Comparison of ENCODE assay signal across 1 cellular context in the genomic region with DNA sequence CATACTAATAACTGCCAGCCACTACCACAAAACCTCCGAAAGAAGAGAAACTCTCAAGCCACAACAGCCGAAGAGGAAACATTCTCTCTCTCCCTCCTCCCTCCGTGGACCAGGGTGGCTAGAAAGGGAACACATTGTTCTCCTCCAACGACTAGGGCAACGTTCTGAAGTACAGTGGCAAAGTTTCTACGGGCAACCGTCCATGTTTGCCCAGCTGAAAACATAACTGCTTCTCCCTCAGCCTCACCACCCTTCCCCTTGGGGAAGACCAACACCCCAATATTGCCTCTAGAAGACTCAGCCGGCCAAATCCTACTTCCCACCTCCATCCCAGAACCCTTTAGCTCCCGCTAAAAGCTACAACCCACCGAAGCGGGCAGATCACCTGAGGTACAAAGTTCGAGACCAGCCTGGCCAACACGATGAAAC.
TF ChIP-seq lines count a peak whose summit lies in the region.

No MANE protein-coding gene starts in this region.

TF ChIP-seq in HepG2, 621 proteins besides CTCF, POLR2A, EP300 and RAD21:
- no peak for TF ChIP-seq ZNF749 (CRISPR knock-in tag; IDR thresholded peaks at IDR 0.05; ENCODE audit: borderline replicate concordance)
- 0 out of 2 replicates have a peak, but pooled peaks have one; percentile 17 for TF ChIP-seq KDM2A (CRISPR knock-in tag; IDR thresholded peaks at IDR 0.05; ENCODE audit: borderline replicate concordance, low read depth)
- TF ChIP-seq ZNF235 (CRISPR knock-in tag; IDR thresholded peaks at IDR 0.05; ENCODE audit: borderline replicate concordance), result no peak
- TF ChIP-seq, protein P1, sequence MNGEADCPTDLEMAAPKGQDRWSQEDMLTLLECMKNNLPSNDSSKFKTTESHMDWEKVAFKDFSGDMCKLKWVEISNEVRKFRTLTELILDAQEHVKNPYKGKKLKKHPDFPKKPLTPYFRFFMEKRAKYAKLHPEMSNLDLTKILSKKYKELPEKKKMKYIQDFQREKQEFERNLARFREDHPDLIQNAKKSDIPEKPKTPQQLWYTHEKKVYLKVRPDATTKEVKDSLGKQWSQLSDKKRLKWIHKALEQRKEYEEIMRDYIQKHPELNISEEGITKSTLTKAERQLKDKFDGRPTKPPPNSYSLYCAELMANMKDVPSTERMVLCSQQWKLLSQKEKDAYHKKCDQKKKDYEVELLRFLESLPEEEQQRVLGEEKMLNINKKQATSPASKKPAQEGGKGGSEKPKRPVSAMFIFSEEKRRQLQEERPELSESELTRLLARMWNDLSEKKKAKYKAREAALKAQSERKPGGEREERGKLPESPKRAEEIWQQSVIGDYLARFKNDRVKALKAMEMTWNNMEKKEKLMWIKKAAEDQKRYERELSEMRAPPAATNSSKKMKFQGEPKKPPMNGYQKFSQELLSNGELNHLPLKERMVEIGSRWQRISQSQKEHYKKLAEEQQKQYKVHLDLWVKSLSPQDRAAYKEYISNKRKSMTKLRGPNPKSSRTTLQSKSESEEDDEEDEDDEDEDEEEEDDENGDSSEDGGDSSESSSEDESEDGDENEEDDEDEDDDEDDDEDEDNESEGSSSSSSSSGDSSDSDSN (CRISPR knock-in tag; IDR thresholded peaks at IDR 0.05), result peak; percentile 50
- TF ChIP-seq, protein P2, sequence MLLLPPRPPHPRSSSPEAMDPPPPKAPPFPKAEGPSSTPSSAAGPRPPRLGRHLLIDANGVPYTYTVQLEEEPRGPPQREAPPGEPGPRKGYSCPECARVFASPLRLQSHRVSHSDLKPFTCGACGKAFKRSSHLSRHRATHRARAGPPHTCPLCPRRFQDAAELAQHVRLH (CRISPR knock-in tag; IDR thresholded peaks at IDR 0.05; ENCODE audit: borderline replicate concordance, low read depth), result no peak
- peak; percentile 19; the same call in 1 of the 2 replicates for TF ChIP-seq MLLT10 (CRISPR knock-in tag; IDR thresholded peaks at IDR 0.05)
- 0 out of 2 replicates have a peak, but pooled peaks have one; percentile 16 for TF ChIP-seq IRF2 (CRISPR knock-in tag; IDR thresholded peaks at IDR 0.05)
- TF ChIP-seq, protein P3, sequence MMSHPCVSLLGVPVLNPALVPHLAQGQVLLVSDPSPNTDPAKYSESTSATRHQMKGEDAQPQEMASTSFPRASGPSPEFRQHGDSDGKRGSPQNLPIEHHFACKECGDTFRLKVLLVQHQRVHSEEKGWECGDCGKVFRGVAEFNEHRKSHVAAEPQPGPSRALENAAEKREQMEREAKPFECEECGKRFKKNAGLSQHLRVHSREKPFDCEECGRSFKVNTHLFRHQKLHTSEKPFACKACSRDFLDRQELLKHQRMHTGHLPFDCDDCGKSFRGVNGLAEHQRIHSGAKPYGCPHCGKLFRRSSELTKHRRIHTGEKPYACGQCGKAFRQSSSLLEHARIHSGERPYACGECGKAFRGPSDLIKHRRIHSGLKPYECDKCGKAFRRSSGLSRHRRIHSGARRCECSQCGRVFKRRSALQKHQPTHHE (CRISPR knock-in tag; IDR thresholded peaks at IDR 0.05; ENCODE audit: borderline replicate concordance), result no peak
- TF ChIP-seq FOXP1 (IDR thresholded peaks at IDR 0.05), result no peak
- TF ChIP-seq FOXP1 (CRISPR knock-in tag; IDR thresholded peaks at IDR 0.05), result no peak
- TF ChIP-seq SAP130 (CRISPR knock-in tag; IDR thresholded peaks at IDR 0.05; ENCODE audit: low read depth), result peak; percentile 35; the same call in 1 of the 2 replicates
- peak; percentile 48; the same call in 1 of the 2 replicates for TF ChIP-seq SIN3A (IDR thresholded peaks at IDR 0.05; ENCODE audit: borderline replicate concordance, low read depth, low read length)
- no peak for TF ChIP-seq BORCS8-MEF2B (CRISPR knock-in tag; IDR thresholded peaks at IDR 0.05)
- peak; percentile 19 for TF ChIP-seq XRCC5 (optimal IDR thresholded peaks at IDR 0.05; ENCODE audit: low read length)
- no peak for TF ChIP-seq ZIK1 (CRISPR knock-in tag; IDR thresholded peaks at IDR 0.05; ENCODE audit: borderline replicate concordance, low read depth)
- TF ChIP-seq FOXA1 (IDR thresholded peaks at IDR 0.05), result no peak
- 0 out of 2 replicates have a peak, but pooled peaks have one; percentile 48 for TF ChIP-seq FOXA1 (CRISPR knock-in tag; IDR thresholded peaks at IDR 0.05)
- TF ChIP-seq, protein P4, sequence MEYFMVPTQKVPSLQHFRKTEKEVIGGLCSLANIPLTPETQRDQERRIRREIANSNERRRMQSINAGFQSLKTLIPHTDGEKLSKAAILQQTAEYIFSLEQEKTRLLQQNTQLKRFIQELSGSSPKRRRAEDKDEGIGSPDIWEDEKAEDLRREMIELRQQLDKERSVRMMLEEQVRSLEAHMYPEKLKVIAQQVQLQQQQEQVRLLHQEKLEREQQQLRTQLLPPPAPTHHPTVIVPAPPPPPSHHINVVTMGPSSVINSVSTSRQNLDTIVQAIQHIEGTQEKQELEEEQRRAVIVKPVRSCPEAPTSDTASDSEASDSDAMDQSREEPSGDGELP (IDR thresholded peaks at IDR 0.05; ENCODE audit: borderline replicate concordance, low read depth), result peak; percentile 57; the same call in 1 of the 2 replicates
- TF ChIP-seq KAT7 (CRISPR knock-in tag; IDR thresholded peaks at IDR 0.05; ENCODE audit: borderline replicate concordance), result 0 out of 2 replicates have a peak, but pooled peaks have one; percentile 29
- TF ChIP-seq, protein P5, sequence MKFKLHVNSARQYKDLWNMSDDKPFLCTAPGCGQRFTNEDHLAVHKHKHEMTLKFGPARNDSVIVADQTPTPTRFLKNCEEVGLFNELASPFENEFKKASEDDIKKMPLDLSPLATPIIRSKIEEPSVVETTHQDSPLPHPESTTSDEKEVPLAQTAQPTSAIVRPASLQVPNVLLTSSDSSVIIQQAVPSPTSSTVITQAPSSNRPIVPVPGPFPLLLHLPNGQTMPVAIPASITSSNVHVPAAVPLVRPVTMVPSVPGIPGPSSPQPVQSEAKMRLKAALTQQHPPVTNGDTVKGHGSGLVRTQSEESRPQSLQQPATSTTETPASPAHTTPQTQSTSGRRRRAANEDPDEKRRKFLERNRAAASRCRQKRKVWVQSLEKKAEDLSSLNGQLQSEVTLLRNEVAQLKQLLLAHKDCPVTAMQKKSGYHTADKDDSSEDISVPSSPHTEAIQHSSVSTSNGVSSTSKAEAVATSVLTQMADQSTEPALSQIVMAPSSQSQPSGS (CRISPR knock-in tag; IDR thresholded peaks at IDR 0.05), result no peak
- TF ChIP-seq ZNF263 (CRISPR knock-in tag; IDR thresholded peaks at IDR 0.05), result peak; percentile 53
- TF ChIP-seq HDAC2 (CRISPR knock-in tag; IDR thresholded peaks at IDR 0.05), result 0 out of 2 replicates have a peak, but pooled peaks have one; percentile 20
- TF ChIP-seq, protein P6, sequence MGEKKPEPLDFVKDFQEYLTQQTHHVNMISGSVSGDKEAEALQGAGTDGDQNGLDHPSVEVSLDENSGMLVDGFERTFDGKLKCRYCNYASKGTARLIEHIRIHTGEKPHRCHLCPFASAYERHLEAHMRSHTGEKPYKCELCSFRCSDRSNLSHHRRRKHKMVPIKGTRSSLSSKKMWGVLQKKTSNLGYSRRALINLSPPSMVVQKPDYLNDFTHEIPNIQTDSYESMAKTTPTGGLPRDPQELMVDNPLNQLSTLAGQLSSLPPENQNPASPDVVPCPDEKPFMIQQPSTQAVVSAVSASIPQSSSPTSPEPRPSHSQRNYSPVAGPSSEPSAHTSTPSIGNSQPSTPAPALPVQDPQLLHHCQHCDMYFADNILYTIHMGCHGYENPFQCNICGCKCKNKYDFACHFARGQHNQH (CRISPR knock-in tag; IDR thresholded peaks at IDR 0.05), result no peak
- 0 out of 2 replicates have a peak, but pooled peaks have one; percentile 40 for TF ChIP-seq PAF1 (CRISPR knock-in tag; IDR thresholded peaks at IDR 0.05)
- TF ChIP-seq CREB1 (IDR thresholded peaks at IDR 0.05), result no peak
- TF ChIP-seq CREB1 (CRISPR knock-in tag; IDR thresholded peaks at IDR 0.05), result no peak
- TF ChIP-seq HNF4A (CRISPR knock-in tag; IDR thresholded peaks at IDR 0.05), result peak; percentile 10; the same call in 1 of the 2 replicates
- TF ChIP-seq ZNF558 (CRISPR knock-in tag; IDR thresholded peaks at IDR 0.05; ENCODE audit: borderline replicate concordance), result no peak
- TF ChIP-seq SP2 (CRISPR knock-in tag; IDR thresholded peaks at IDR 0.05), result no peak
- TF ChIP-seq ZSCAN29 (CRISPR knock-in tag; conservative IDR thresholded peaks at IDR 0.05), result no peak
